In the genomic region with DNA sequence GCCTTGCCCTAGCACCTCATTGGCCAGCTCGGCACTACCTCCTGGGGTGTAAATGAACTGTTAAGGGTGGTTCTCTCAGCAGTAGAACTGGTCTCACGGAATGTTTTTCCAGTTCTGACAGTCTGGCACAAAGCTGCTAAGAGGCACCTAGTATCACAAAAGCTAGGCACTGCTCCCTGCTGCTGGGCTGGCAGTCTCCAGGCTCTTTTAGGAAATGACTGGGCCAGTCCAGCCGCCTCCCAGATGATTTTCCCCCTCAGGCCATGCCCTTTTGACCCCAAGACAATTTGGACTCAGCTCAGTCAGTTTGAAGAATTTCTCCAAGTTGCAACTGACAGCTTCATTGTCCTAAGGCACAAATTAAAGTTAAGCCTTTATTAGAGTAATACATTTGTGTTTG, we compare ENCODE assay signal across 22 cellular contexts. TPM values are rescaled to one million over a fixed set of nuclear protein-coding genes. Genes with fewer than 3 reads are reported as not detected.
DNase-seq lines count a peak whose midpoint lies in the region; ATAC-seq and TF ChIP-seq lines count a peak whose summit lies in the region.
"Had no signal": no experiment of that assay in that cellular context is flagged by ENCODE, and none has a peak within 500 bp of the region (broad histone marks: within the 10 kb centered on the region; RNA-seq: fewer than 3 reads in every experiment).

No MANE protein-coding gene starts in this region.

- no peak overlapping the region for H2AFZ ChIP-seq in MM.1S (ENCODE audit: low read length)

- no peaks in the 10 kb centered on the region for H3K9me2 ChIP-seq in MM.1S (replicated peaks; ENCODE audit: insufficient read depth, low read length)

- H3K27ac Mint-ChIP-seq in neural crest cell (ENCODE audit: unreplicated experiment) = peak overlapping the region; percentile 98
- H3K27ac Mint-ChIP-seq: activated CD4-positive, alpha-beta T cell treated with anti-CD3 and anti-CD28 coated beads, Interleukin-2, amount 10 ng/mL, durations not matched to agents 7 days and 5 days; CD14-positive monocyte; naive thymus-derived CD4-positive, alpha-beta T cell had no signal

- peaks cover 10% of the 10 kb centered on the region for H3K9me3 Mint-ChIP-seq in neural crest cell
- H3K9me3 Mint-ChIP-seq: activated CD4-positive, alpha-beta T cell treated with anti-CD3 and anti-CD28 coated beads, Interleukin-2, amount 10 ng/mL, durations not matched to agents 7 days and 5 days; H9; naive thymus-derived CD4-positive, alpha-beta T cell had no signal

- no peak for ATAC-seq in HG02885 (IDR thresholded peaks at IDR 0.05; ENCODE audit: poor library complexity, unreplicated experiment)
- ATAC-seq in HG02852 (IDR thresholded peaks at IDR 0.05; ENCODE audit: unreplicated experiment) = no peak
- ATAC-seq: K562; naive thymus-derived CD4-positive, alpha-beta T cell had no signal

- no peak overlapping the region for H3K4me3 ChIP-seq in MM.1S (ENCODE audit: low read length)
- H3K4me3 ChIP-seq: esophagus muscularis mucosa, K562, prostate gland had no signal

- H3K4me1 Mint-ChIP-seq in neural crest cell = peaks cover 40% of the 10 kb centered on the region
- H3K4me1 Mint-ChIP-seq: activated CD4-positive, alpha-beta T cell treated with anti-CD3 and anti-CD28 coated beads, Interleukin-2, amount 10 ng/mL, durations not matched to agents 7 days and 5 days had no signal

- H3K36me3 Mint-ChIP-seq in neural crest cell (ENCODE audit: low read depth) = peaks cover 2% of the 10 kb centered on the region
- H3K36me3 Mint-ChIP-seq: CD14-positive monocyte; naive thymus-derived CD4-positive, alpha-beta T cell had no signal

- H3K27me3 ChIP-seq in MM.1S (replicated peaks; ENCODE audit: insufficient read depth, low read length) = no peaks in the 10 kb centered on the region
- H3K27me3 ChIP-seq: esophagus muscularis mucosa had no signal

- H3K27me3 Mint-ChIP-seq in neural crest cell (ENCODE audit: low read depth) = no peaks in the 10 kb centered on the region
- H3K27me3 Mint-ChIP-seq: activated CD4-positive, alpha-beta T cell treated with anti-CD3 and anti-CD28 coated beads, Interleukin-2, amount 10 ng/mL, durations not matched to agents 7 days and 5 days had no signal

- H3K4me1 ChIP-seq in MM.1S (ENCODE audit: low read length) = no peaks in the 10 kb centered on the region
- H3K4me1 ChIP-seq: esophagus muscularis mucosa, prostate gland had no signal

- H4K20me1 ChIP-seq in MM.1S (ENCODE audit: insufficient read depth, low read length) = no peaks in the 10 kb centered on the region

- DNase-seq in EL = peak; percentile 3
- DNase-seq in NCI-H226 = peak; percentile 19
- no peak for DNase-seq in epithelial cell of prostate (ENCODE audit: low read depth, low spot score)
- DNase-seq in neural crest cell (ENCODE audit: low read depth, low spot score) = peak; percentile 55
- no peak for DNase-seq in MM.1S
- DNase-seq in GM03348 (ENCODE audit: low spot score) = no peak
- DNase-seq: activated CD4-positive, alpha-beta T cell treated with anti-CD3 and anti-CD28 coated beads, Interleukin-2, amount 10 ng/mL, durations not matched to agents 7 days and 5 days; activated CD8-positive, alpha-beta memory T cell treated with anti-CD3 and anti-CD28 coated beads, Interleukin-2, amount 50 U/mL, for 4 hours; glutamatergic neuron; H9; naive thymus-derived CD4-positive, alpha-beta T cell; NCI-H2029; NCI-H446 treated with DMSO at 0.1 percent for 48 hours; stimulated activated CD4-positive, alpha-beta T cell treated with anti-CD3 and anti-CD28 coated beads, Interleukin-4, amount 100 ng/mL, for 24 hours had no signal

- no peaks in the 10 kb centered on the region for H3K9me3 ChIP-seq in MM.1S (replicated peaks; ENCODE audit: insufficient read depth, low read length)
- H3K9me3 ChIP-seq: esophagus muscularis mucosa, prostate gland had no signal

- H3K36me3 ChIP-seq in MM.1S (replicated peaks; ENCODE audit: insufficient read depth, low read length) = no peaks in the 10 kb centered on the region
- H3K36me3 ChIP-seq: esophagus muscularis mucosa, prostate gland had no signal

- H3K4me3 Mint-ChIP-seq in neural crest cell = peak overlapping the region; percentile 78
- H3K4me3 Mint-ChIP-seq: activated CD4-positive, alpha-beta T cell treated with anti-CD3 and anti-CD28 coated beads, Interleukin-2, amount 10 ng/mL, durations not matched to agents 7 days and 5 days; CD14-positive monocyte; H9; naive thymus-derived CD4-positive, alpha-beta T cell had no signal

- H3K4me2 ChIP-seq in MM.1S (ENCODE audit: low read depth, low read length) = no peak overlapping the region

- H3K79me2 ChIP-seq in MM.1S (ENCODE audit: low read length) = no peaks in the 10 kb centered on the region

- no peak overlapping the region for H3K9ac ChIP-seq in MM.1S (ENCODE audit: low read length)

- TF ChIP-seq CTCF in neural crest cell (conservative IDR thresholded peaks at IDR 0.05) = no peak
- TF ChIP-seq CTCF in MM.1S (IDR thresholded peaks at IDR 0.05; ENCODE audit: low read length) = no peak

- H3F3A ChIP-seq in MM.1S (ENCODE audit: insufficient read depth, low read length) = no peaks in the 10 kb centered on the region

- H3K27ac ChIP-seq in epithelial cell of prostate = peak overlapping the region; percentile 13
- no peak overlapping the region for H3K27ac ChIP-seq in MM.1S (ENCODE audit: low read length)
- H3K27ac ChIP-seq: esophagus muscularis mucosa, HL-60, prostate gland had no signal

RNA-seq across cellular contexts. Expression of a gene that starts 8.0 kb away (rescaled TPM):
- 0.21 and 0.52 TPM in 2 replicates for total RNA-seq in neural crest cell
- total RNA-seq: activated CD4-positive, alpha-beta T cell treated with anti-CD3 and anti-CD28 coated beads, Interleukin-2, amount 10 ng/mL, durations not matched to agents 7 days and 5 days; dermis microvascular lymphatic vessel endothelial cell; esophagus muscularis mucosa; H9; K562; naive thymus-derived CD4-positive, alpha-beta T cell; prostate gland had no signal

Comparison
In these comparisons a context has a peak if more than half of its experiments do, and no peak if none do; other contexts are left out.
1. DNase-seq: peak in EL (single experiment), NCI-H226 (single experiment) and neural crest cell (single experiment); none in epithelial cell of prostate (single experiment), MM.1S (single experiment) and GM03348 (single experiment).